8 cellular contexts compared by ENCODE assay signal in genomic region chr1:26692211-26692792, GRCh38. TPM values are rescaled to one million over a fixed set of nuclear protein-coding genes. Genes with fewer than 3 reads are reported as not detected.
DNase-seq lines count a peak whose midpoint lies in the region; ATAC-seq and TF ChIP-seq lines count a peak whose summit lies in the region.

No MANE protein-coding gene starts in this region.

- H3K36me3 Mint-ChIP-seq in nephron (ENCODE audit: low read depth), result no peaks in the 10 kb centered on the region

- DNase-seq in A673 (ENCODE audit: low spot score), result peak; percentile 98
- DNase-seq in M059J (ENCODE audit: low read depth), result peak; percentile 97
- peak; percentile 90 for DNase-seq in SHP77 treated with DMSO at 0.1 percent for 48 hours (lab: John Stamatoyannopoulos, UW)
- peak; percentile 15 for DNase-seq in activated gamma-delta T cell (lab: John Stamatoyannopoulos, UW)
- DNase-seq in fibroblast of the conjunctiva (ENCODE audit: low read depth), result peak; percentile 92
- DNase-seq in stimulated activated naive CD4-positive, alpha-beta T cell (lab: John Stamatoyannopoulos, UW), result peak; percentile 75 to 86 (median 81)

- H3K27me3 Mint-ChIP-seq in nephron (ENCODE audit: low read depth), result no peaks in the 10 kb centered on the region

- peaks cover 41% of the 10 kb centered on the region for H3K4me1 Mint-ChIP-seq in nephron

- H3K27ac ChIP-seq in A673 (ENCODE audit: low read depth, low read length, poor library complexity, severe bottlenecking), result peak overlapping the region; percentile 97

- BruUV-seq in A673 (replicated peaks; lab: Mats Ljungman, UMichigan), result no TSS peak

- intact Hi-C loops in A673 (cut with micrococcal nuclease; ENCODE audit: unreplicated experiment), result no loop called here

- CTCF ChIA-PET in A673 (lab: Charles Lee), result interaction anchor here (0.6 to 1.2 kb wide), 2 partner anchors 51 to 177 kb away, joined by 3 to 4 read pairs; no protein-coding TSS in a partner anchor

- POLR2A ChIA-PET in A673 (lab: Charles Lee; ENCODE audit: low non-redundant PET), result interaction anchor here (1.0 kb wide), 1 partner anchor 28 kb away, joined by 3 read pairs; no protein-coding TSS in a partner anchor

- no peaks in the 10 kb centered on the region for H3K36me3 ChIP-seq in A673 (ENCODE audit: insufficient read depth, low read length, poor library complexity, severe bottlenecking)

- TF ChIP-seq CTCF in A673 (conservative IDR thresholded peaks at IDR 0.05; ENCODE audit: low read depth, low read length), result peak; percentile 33; the same call in 1 of the 2 replicates
- TF ChIP-seq CTCF in nephron (IDR thresholded peaks at IDR 0.05; ENCODE audit: unreplicated experiment in 3 of 3), result peak in 2 of 3 experiments; percentile 10 to 21

- peak overlapping the region; percentile 49 for H3K4me3 ChIP-seq in A673 (ENCODE audit: low read depth, low read length, poor library complexity, severe bottlenecking)

- H3K27me3 ChIP-seq in A673 (replicated peaks; ENCODE audit: insufficient read depth, low read depth, low read length, poor library complexity), result no peaks in the 10 kb centered on the region

- no peaks in the 10 kb centered on the region for H3K9me3 ChIP-seq in A673 (ENCODE audit: low read depth, low read length, poor library complexity, severe bottlenecking)

- no peaks in the 10 kb centered on the region for H3K9me3 Mint-ChIP-seq in nephron

- H3K4me3 Mint-ChIP-seq in nephron, result peak overlapping the region; percentile 83 to 93 (median 88)

- peak; percentile 37 for ATAC-seq in GM18870 (IDR thresholded peaks at IDR 0.05; ENCODE audit: unreplicated experiment)

- peaks cover 37% of the 10 kb centered on the region for H3K4me1 ChIP-seq in A673 (ENCODE audit: insufficient read depth, low read length, poor library complexity, severe bottlenecking)

- peak overlapping the region; percentile 99 to 100 (median 100) for H3K27ac Mint-ChIP-seq in nephron

RNA-seq across cellular contexts. Expression of gene ARID1A, which starts 3.5 kb away (rescaled TPM):
- 120 and 123 TPM in 2 replicates for total RNA-seq in A673 (2021)
- total RNA-seq in M059J (2014; rRNA removed; shearing (Covaris generic)), result 18.1 and 26.2 TPM in 2 replicates

Comparison
In these comparisons a context has a peak if more than half of its experiments do, and no peak if none do; other contexts are left out.
1. Peak in every context shown above with its lines: DNase-seq, ATAC-seq, H3K4me3 ChIP-seq and H3K27ac ChIP-seq.
2. DNase-seq: peak in every context shown above with its lines; median percentile 98 in A673; 97 in M059J; 92 in fibroblast of the conjunctiva; 90 in SHP77 treated with DMSO at 0.1 percent for 48 hours; 81 in stimulated activated naive CD4-positive, alpha-beta T cell; 15 in activated gamma-delta T cell.